Comparison of ENCODE assay signal across 8 cellular contexts in the genomic region with DNA sequence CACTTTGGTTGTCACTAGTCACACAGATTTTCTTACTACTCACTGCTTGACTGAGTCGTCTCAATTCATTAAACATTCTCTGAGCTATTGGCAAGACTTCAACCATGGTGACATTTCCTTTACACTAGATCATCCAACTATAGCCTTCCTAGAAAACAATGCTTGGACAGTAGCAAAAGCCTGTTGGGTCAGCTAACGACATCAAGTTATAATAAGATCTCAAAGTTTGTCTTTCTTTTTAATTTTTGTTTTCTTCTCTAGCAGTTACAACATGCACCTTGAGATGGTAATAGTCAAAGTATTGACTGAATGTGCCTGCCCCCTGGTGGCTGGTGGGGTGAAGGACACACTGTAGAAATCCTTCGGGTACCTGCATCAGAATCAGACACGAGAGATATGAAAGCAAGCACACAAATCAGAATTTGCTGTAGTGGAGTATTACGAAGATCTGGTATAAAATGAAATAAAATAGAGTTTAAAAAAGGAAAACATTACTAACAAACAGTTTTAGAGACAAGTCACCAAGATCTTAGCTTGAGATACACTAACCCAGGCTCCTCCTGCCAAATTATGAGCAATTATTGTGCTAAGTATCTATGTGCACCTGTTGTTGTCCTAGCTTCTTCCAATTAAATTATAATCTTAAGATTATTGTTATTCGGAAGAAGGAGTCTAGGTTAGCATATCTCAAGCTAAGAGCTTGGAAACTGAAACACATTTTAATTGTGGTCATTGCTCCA.
DNase-seq lines count a peak whose midpoint lies in the region; ATAC-seq and TF ChIP-seq lines count a peak whose summit lies in the region.

No MANE protein-coding gene starts in this region.

- no peaks in the 10 kb centered on the region for H3K4me1 ChIP-seq in Karpas-422 (ENCODE audit: low read length)
- peaks cover 0 to 5% of the 10 kb centered on the region in 2 donors for H3K4me1 ChIP-seq in adrenal gland (replicated peaks in 1 of 2)
- peaks cover 3% of the 10 kb centered on the region for H3K4me1 ChIP-seq in right cardiac atrium (ENCODE audit: control insufficient read depth, insufficient read depth, low read length)
- peaks cover 0 to 7% of the 10 kb centered on the region in 2 donors for H3K4me1 ChIP-seq in gastrocnemius medialis

- no peak overlapping the region for H3K4me2 ChIP-seq in Karpas-422 (ENCODE audit: low read depth, low read length, poor library complexity, severe bottlenecking)

- ATAC-seq in GM21825 (IDR thresholded peaks at IDR 0.05; ENCODE audit: unreplicated experiment) (peak; percentile 90), right cardiac atrium (peak; percentile 63 to 67), gastrocnemius medialis (peak in 1 of 2 donors; percentile 68)

- no peaks in the 10 kb centered on the region for H3K9me3 ChIP-seq in Karpas-422 (ENCODE audit: low read length)
- no peaks in the 10 kb centered on the region for H3K9me3 ChIP-seq in adrenal gland (replicated peaks in 1 of 3)
- H3K9me3 ChIP-seq in right cardiac atrium (ENCODE audit: control insufficient read depth, low read length): no peaks in the 10 kb centered on the region
- no peaks in the 10 kb centered on the region for H3K9me3 ChIP-seq in gastrocnemius medialis

- H3K79me2 ChIP-seq in Karpas-422 (ENCODE audit: low read length): no peaks in the 10 kb centered on the region

- no peaks in the 10 kb centered on the region for H3K9me2 ChIP-seq in Karpas-422 (replicated peaks; ENCODE audit: insufficient read depth, low read length)

- H3K27ac ChIP-seq in Karpas-422 (ENCODE audit: low read length): no peak overlapping the region
- H3K27ac ChIP-seq in adrenal gland: no peak overlapping the region
- H3K27ac ChIP-seq in right cardiac atrium (ENCODE audit: low read length): no peak overlapping the region
- no peak overlapping the region for H3K27ac ChIP-seq in gastrocnemius medialis

- no peak overlapping the region for H3K9ac ChIP-seq in Karpas-422 (ENCODE audit: low read length)

- H3K36me3 ChIP-seq in Karpas-422 (ENCODE audit: insufficient read depth, low read length): no peaks in the 10 kb centered on the region
- no peaks in the 10 kb centered on the region for H3K36me3 ChIP-seq in adrenal gland (replicated peaks in 1 of 2)
- no peaks in the 10 kb centered on the region for H3K36me3 ChIP-seq in gastrocnemius medialis

- TF ChIP-seq CTCF in GM12865 (IDR thresholded peaks at IDR 0.05; ENCODE audit: insufficient read depth, low read depth, low read length, missing control alignments): peak; percentile 87
- peak; percentile 80 to 95 (median 86) for TF ChIP-seq CTCF in adrenal gland (IDR thresholded peaks at IDR 0.05)
- peak; percentile 44 to 90 (median 72) for TF ChIP-seq CTCF in gastrocnemius medialis (IDR thresholded peaks at IDR 0.05 in 4 of 5, conservative IDR thresholded peaks at IDR 0.05 in 1 of 5)

- H4K20me1 ChIP-seq in Karpas-422 (ENCODE audit: insufficient read depth, low read depth, low read length): peaks cover 7% of the 10 kb centered on the region; the same call in 1 of the 2 replicates

- 19 to 24% (median 20%) methylated on average over 6 of the region's 6 CpGs for WGBS in adrenal gland, 4 donors
- 23% methylated on average over 6 of the region's 6 CpGs for WGBS in right cardiac atrium

- intact Hi-C loops in adrenal gland (cut with DNase I): loop anchor here in 1 of 2 donors (5.0 kb wide), 1 partner anchor 747 kb away; a partner anchor contains a TSS
- intact Hi-C loops in right cardiac atrium (cut with DNase I): loop anchor here in 3 of 4 donors (5.0 to 10.0 kb wide), 3 partner anchors 747 to 1054 kb away; a partner anchor contains a TSS
- intact Hi-C loops in gastrocnemius medialis (cut with DNase I; ENCODE audit: low total_unique reads): loop anchor here (5.0 kb wide), 2 partner anchors 752 to 802 kb away; no protein-coding TSS in a partner anchor

- peak; percentile 67 for DNase-seq in GM12865 (ENCODE audit: low read depth)
- peak; percentile 77 for DNase-seq in Karpas-422
- DNase-seq in SW480 (ENCODE audit: low spot score): peak; percentile 32
- DNase-seq in adrenal gland: peak; percentile 59 to 93 (median 79)
- peak; percentile 66 to 87 (median 83) for DNase-seq in right cardiac atrium
- DNase-seq in gastrocnemius medialis: peak; percentile 21 to 43
- no peak for DNase-seq in GOT3 (lab: John Stamatoyannopoulos, UW)

- H3K4me3 ChIP-seq in GM12865 (ENCODE audit: low read depth, low read length) (no peak overlapping the region), Karpas-422 (ENCODE audit: low read length) (no peak overlapping the region), adrenal gland (no peak overlapping the region), right cardiac atrium (ENCODE audit: low read length) (no peak overlapping the region), gastrocnemius medialis (no peak overlapping the region)

- in situ Hi-C loops in gastrocnemius medialis (cut with MboI; ENCODE audit: low sequenced_read_pairs in 4 of 4): loop anchor here in 2 of 4 donors (10.0 to 25.0 kb wide), 5 partner anchors 633 to 1067 kb away; a partner anchor contains a TSS

- TF ChIP-seq POLR2A in adrenal gland (IDR thresholded peaks at IDR 0.05) (no peak), gastrocnemius medialis (IDR thresholded peaks at IDR 0.05) (no peak)

- H2AFZ ChIP-seq in Karpas-422 (ENCODE audit: low read length): no peak overlapping the region

- H3K27me3 ChIP-seq in Karpas-422 (ENCODE audit: low read length) (no peaks in the 10 kb centered on the region), adrenal gland (no peaks in the 10 kb centered on the region), right cardiac atrium (ENCODE audit: control insufficient read depth, insufficient read depth) (no peaks in the 10 kb centered on the region), gastrocnemius medialis (no peaks in the 10 kb centered on the region)
